ENCODE assay signal across 10 cellular contexts in genomic region chr5:54520940-54521339, GRCh38. TPM values are rescaled to one million over a fixed set of nuclear protein-coding genes. Genes with fewer than 3 reads are reported as not detected.
DNase-seq lines count a peak whose midpoint lies in the region; ATAC-seq and TF ChIP-seq lines count a peak whose summit lies in the region.
"Had no signal": no experiment of that assay in that cellular context is flagged by ENCODE, and none has a peak within 500 bp of the region (broad histone marks: within the 10 kb centered on the region; RNA-seq: fewer than 3 reads in every experiment).

No MANE protein-coding gene starts in this region.

- WGBS in heart left ventricle, 4 donors: 39 to 52% (median 41%) methylated on average over 2 of the region's 2 CpGs

- H3K9ac ChIP-seq in mucosa of rectum (ENCODE audit: low read depth in 1 of 2, low read length in 2 of 2): peak overlapping the region in 1 of 2 donors; percentile 83

- peaks cover 72% of the 10 kb centered on the region for H3K4me1 Mint-ChIP-seq in central memory CD8-positive, alpha-beta T cell

- TF ChIP-seq CTCF in heart left ventricle (IDR thresholded peaks at IDR 0.05) (no peak), uterus (IDR thresholded peaks at IDR 0.05) (no peak)

- no peak for TF ChIP-seq POLR2A in heart left ventricle (IDR thresholded peaks at IDR 0.05)
- no peak for TF ChIP-seq POLR2A in uterus (IDR thresholded peaks at IDR 0.05)

- intact Hi-C loops in heart left ventricle (cut with DNase I): loop anchor here in 7 of 10 donors (5.0 to 10.0 kb wide), 8 partner anchors 36 to 254 kb away; no protein-coding TSS in a partner anchor
- intact Hi-C loops in Right ventricle myocardium inferior (cut with DNase I): loop anchor here (5.0 kb wide), 1 partner anchor 181 kb away; no protein-coding TSS in a partner anchor
- intact Hi-C loops in uterus (cut with DNase I; ENCODE audit: low total_unique reads): no loop called here

- H3K9me3 ChIP-seq in heart left ventricle: no peaks in the 10 kb centered on the region
- H3K9me3 ChIP-seq in mucosa of rectum (ENCODE audit: control insufficient read depth in 2 of 2, low read length in 2 of 2): no peaks in the 10 kb centered on the region
- no peaks in the 10 kb centered on the region for H3K9me3 ChIP-seq in uterus

- ATAC-seq in heart left ventricle (no peak), Right ventricle myocardium inferior (no peak)
- no peak for ATAC-seq in central memory CD8-positive, alpha-beta T cell (replicated peaks; ENCODE audit: extremely low read depth, poor library complexity, severe bottlenecking)

- peak overlapping the region; percentile 50 for H3K27ac Mint-ChIP-seq in central memory CD8-positive, alpha-beta T cell (ENCODE audit: low read depth)

- peaks cover 0 to 12% (median 0%) of the 10 kb centered on the region in 9 donors for H3K36me3 ChIP-seq in heart left ventricle
- H3K36me3 ChIP-seq in mucosa of rectum (ENCODE audit: control insufficient read depth in 2 of 2, insufficient read depth in 2 of 2, low read length in 2 of 2): no peaks in the 10 kb centered on the region
- no peaks in the 10 kb centered on the region for H3K36me3 ChIP-seq in uterus

- no peaks in the 10 kb centered on the region for H3K27me3 Mint-ChIP-seq in central memory CD8-positive, alpha-beta T cell

- H3K4me3 ChIP-seq in heart left ventricle (peak overlapping the region; percentile 88 to 100 (median 97)), mucosa of rectum (ENCODE audit: low read length in 2 of 2) (peak overlapping the region; percentile 81 to 83), uterus (peak overlapping the region; percentile 39 to 96)

- H3K27me3 ChIP-seq in heart left ventricle (no peaks in the 10 kb centered on the region), mucosa of rectum (ENCODE audit: control insufficient read depth in 2 of 2, insufficient read depth in 2 of 2, low read length in 2 of 2) (no peaks in the 10 kb centered on the region), uterus (no peaks in the 10 kb centered on the region)

- H3K4me1 ChIP-seq in heart left ventricle: peaks cover 4 to 79% (median 59%) of the 10 kb centered on the region in 12 donors
- peaks cover 18% of the 10 kb centered on the region in 2 donors for H3K4me1 ChIP-seq in mucosa of rectum (ENCODE audit: control insufficient read depth in 2 of 2, insufficient read depth in 2 of 2, low read length in 2 of 2)
- peaks cover 1 to 19% of the 10 kb centered on the region in 2 donors for H3K4me1 ChIP-seq in uterus

- peak overlapping the region; percentile 40 to 99 (median 97) for H3K27ac ChIP-seq in heart left ventricle
- H3K27ac ChIP-seq in mucosa of rectum (ENCODE audit: low read depth in 2 of 2, low read length in 2 of 2): peak overlapping the region in 1 of 2 donors; percentile 38
- peak overlapping the region; percentile 90 to 92 for H3K27ac ChIP-seq in uterus
- H3K27ac ChIP-seq: VCaP had no signal

- no peaks in the 10 kb centered on the region for H3K9me3 Mint-ChIP-seq in central memory CD8-positive, alpha-beta T cell

- H3K36me3 Mint-ChIP-seq in central memory CD8-positive, alpha-beta T cell (ENCODE audit: insufficient read depth): peaks cover 16% of the 10 kb centered on the region

- peak overlapping the region; percentile 86 for H3K4me3 Mint-ChIP-seq in central memory CD8-positive, alpha-beta T cell

- no peak for DNase-seq in heart left ventricle
- no peak for DNase-seq in Right ventricle myocardium inferior (ENCODE audit: missing footprints)
- no peak for DNase-seq in central memory CD8-positive, alpha-beta T cell (ENCODE audit: low spot score in 2 of 2)
- DNase-seq in uterus: no peak
- DNase-seq in NCI-H82 (lab: John Stamatoyannopoulos, UW): no peak
- no peak for DNase-seq in cerebellar nuclear complex (lab: John Stamatoyannopoulos, UW)
- DNase-seq in SHP77 (lab: John Stamatoyannopoulos, UW): no peak
- DNase-seq: DMS79 treated with DMSO at 0.1 percent for 48 hours had no signal

RNA-seq across cellular contexts. Expression of gene SNX18, which starts 3.4 kb away (rescaled TPM):
- total RNA-seq in heart left ventricle (10 to 100 TPM; 18.8 to 39.6 (median 23.4) TPM), Right ventricle myocardium inferior (25.2 TPM), uterus (10 to 100 TPM; 33.6 to 59.1 (median 51.2) TPM)
- 10 to 100 TPM in 1 of 2 donors, 1 to 10 TPM in 1; 4.1 to 16.7 TPM for polyA plus RNA-seq in heart left ventricle
